Comparison of ENCODE assay signal across 36 cellular contexts in the genomic region with DNA sequence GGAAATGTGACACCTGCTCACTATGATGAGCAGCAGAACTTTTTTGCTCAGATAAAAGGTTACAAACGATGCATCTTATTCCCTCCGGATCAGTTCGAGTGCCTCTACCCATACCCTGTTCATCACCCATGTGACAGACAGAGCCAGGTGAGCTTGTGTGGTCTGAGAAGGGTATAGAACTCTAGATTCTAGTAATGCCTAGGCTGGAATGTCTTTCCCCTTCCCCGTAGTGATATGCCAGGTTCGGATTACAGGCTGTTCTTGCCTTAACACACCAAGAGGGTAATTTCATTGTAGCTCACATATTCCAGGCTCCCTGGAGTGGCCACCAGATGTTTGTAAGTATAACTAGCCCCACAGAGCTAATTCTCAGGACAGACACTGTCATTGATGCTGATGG.
"Had no signal": no experiment of that assay in that cellular context is flagged by ENCODE, and none has a peak within 500 bp of the region (broad histone marks: within the 10 kb centered on the region; RNA-seq: fewer than 3 reads in every experiment).

No MANE protein-coding gene starts in this region.

- H3K4me1 ChIP-seq: adrenal gland, body of pancreas, breast epithelium had no signal

- H3K9me3 Mint-ChIP-seq: activated B cell treated with CpG ODN at 0.5 μM for 24 hours; activated CD4-positive, alpha-beta memory T cell treated with anti-CD3 and anti-CD28 coated beads for 36 hours; activated CD4-positive, alpha-beta T cell treated with anti-CD3 and anti-CD28 coated beads, Interleukin-2, amount 10 ng/mL, durations not matched to agents 24 days and 14 days; activated CD8-positive, alpha-beta T cell treated with anti-CD3 and anti-CD28 coated beads for 36 hours; activated naive CD4-positive, alpha-beta T cell treated with anti-CD3 and anti-CD28 coated beads for 36 hours; activated naive CD4-positive, alpha-beta T cell treated with anti-CD3 and anti-CD28 coated beads, Interleukin-2, amount 50 U/mL, for 72 hours; activated naive CD8-positive, alpha-beta T cell treated with anti-CD3 and anti-CD28 coated beads, Interleukin-2, amount 10 ng/mL, durations not matched to agents 7 days and 5 days; activated T-cell treated with anti-CD3 and anti-CD28 coated beads, Interleukin-2, amount 50 U/mL, for 4 hours; activated T-cell treated with anti-CD3 and anti-CD28 coated beads, Interleukin-2, amount 50 U/mL, for 72 hours; activated T-helper 1 cell treated with anti-CD3 and anti-CD28 coated beads, Interleukin-12 subunit alpha, Interleukin-12 subunit beta, Interleukin-2, Interleukin-4 antibody, amounts not matched to agents 30 ng/mL and 10 ng/mL and 1 ng/mL, durations not matched to agents 14 hours and 24 hours and 36 hours; activated T-helper 17 cell treated with anti-CD3 and anti-CD28 coated beads, Interleukin-2, amount 50 U/mL, for 72 hours; T-helper 1 cell treated with Interleukin-12 subunit alpha and Interleukin-12 subunit beta and Interleukin-4 antibody, amounts not matched to agents 30 μg/mL and 1 μg/mL, for 36 hours; T-helper 2 cell treated with Interferon-gamma antibody and Interleukin-4, amounts not matched to agents 5 μg/mL and 100 μg/mL, for 36 hours had no signal

- H3K9me3 ChIP-seq: adrenal gland, body of pancreas, breast epithelium had no signal

- H3K36me3 ChIP-seq: breast epithelium had no signal

- H3K27me3 ChIP-seq: adrenal gland, body of pancreas, brain microvascular endothelial cell, breast epithelium had no signal

- ATAC-seq: activated CD8-positive, alpha-beta T cell treated with anti-CD3 and anti-CD28 coated beads for 36 hours; activated naive CD4-positive, alpha-beta T cell treated with anti-CD3 and anti-CD28 coated beads, Interleukin-2, amount 50 U/mL, for 72 hours; activated T-cell treated with anti-CD3 and anti-CD28 coated beads, Interleukin-2, amount 50 U/mL, for 4 hours; activated T-cell treated with anti-CD3 and anti-CD28 coated beads, Interleukin-2, amount 50 U/mL, for 72 hours; activated T-helper 17 cell treated with anti-CD3 and anti-CD28 coated beads, Interleukin-2, amount 50 U/mL, for 72 hours; body of pancreas had no signal

- DNase-seq: activated B cell treated with CpG ODN at 0.5 μM for 24 hours; activated CD4-positive, alpha-beta memory T cell treated with anti-CD3 and anti-CD28 coated beads for 36 hours; activated CD4-positive, alpha-beta T cell treated with anti-CD3 and anti-CD28 coated beads for 4 hours; activated CD4-positive, alpha-beta T cell treated with anti-CD3 and anti-CD28 coated beads, Interleukin-2, amount 10 ng/mL, durations not matched to agents 24 days and 14 days; activated CD4-positive, alpha-beta T cell treated with anti-CD3 and anti-CD28 coated beads, Interleukin-2, amount 50 U/mL, for 1 hour; activated CD4-positive, alpha-beta T cell treated with anti-CD3 and anti-CD28 coated beads, Interleukin-2, amount 50 U/mL, for 4 hours; activated CD4-positive, CD25-positive, alpha-beta regulatory T cell treated with anti-CD3 and anti-CD28 coated beads, Interleukin-2, amount 50 U/mL, for 72 hours; activated CD8-positive, alpha-beta memory T cell treated with anti-CD3 and anti-CD28 coated beads, Interleukin-2, amount 50 U/mL, for 4 hours; activated CD8-positive, alpha-beta T cell treated with anti-CD3 and anti-CD28 coated beads for 36 hours; activated effector memory CD4-positive, alpha-beta T cell treated with anti-CD3 and anti-CD28 coated beads, Interleukin-2, amount 50 U/mL, for 16 hours; activated gamma-delta T cell treated with Interleukin-2 at 50 U/mL for 16 hours; activated naive CD4-positive, alpha-beta T cell; activated naive CD4-positive, alpha-beta T cell treated with anti-CD3 and anti-CD28 coated beads for 36 hours; activated naive CD4-positive, alpha-beta T cell treated with anti-CD3 and anti-CD28 coated beads, Interleukin-2, amount 50 U/mL, for 16 hours; activated naive CD8-positive, alpha-beta T cell treated with anti-CD3 and anti-CD28 coated beads, Interleukin-2, amount 10 ng/mL, durations not matched to agents 7 days and 5 days; activated T-cell treated with anti-CD3 and anti-CD28 coated beads for 4 hours; activated T-cell treated with anti-CD3 and anti-CD28 coated beads, Interleukin-2, amount 50 U/mL, for 1 hour; activated T-cell treated with anti-CD3 and anti-CD28 coated beads, Interleukin-2, amount 50 U/mL, for 4 hours; activated T-cell treated with anti-CD3 and anti-CD28 coated beads, Interleukin-2, amount 50 U/mL, for 72 hours; adrenal gland; amniotic stem cell; aorta; body of pancreas; brain microvascular endothelial cell; central memory CD4-positive, alpha-beta T cell; T-helper 2 cell; T-helper 9 cell had no signal

- H3K4me3 Mint-ChIP-seq: activated B cell treated with CpG ODN at 0.5 μM for 24 hours; activated CD4-positive, alpha-beta memory T cell treated with anti-CD3 and anti-CD28 coated beads for 36 hours; activated CD4-positive, alpha-beta T cell treated with anti-CD3 and anti-CD28 coated beads, Interleukin-2, amount 10 ng/mL, durations not matched to agents 24 days and 14 days; activated CD8-positive, alpha-beta T cell treated with anti-CD3 and anti-CD28 coated beads for 36 hours; activated naive CD4-positive, alpha-beta T cell treated with anti-CD3 and anti-CD28 coated beads for 36 hours; activated naive CD8-positive, alpha-beta T cell treated with anti-CD3 and anti-CD28 coated beads, Interleukin-2, amount 10 ng/mL, durations not matched to agents 7 days and 5 days; activated T-cell treated with anti-CD3 and anti-CD28 coated beads, Interleukin-2, amount 50 U/mL, for 4 hours; activated T-cell treated with anti-CD3 and anti-CD28 coated beads, Interleukin-2, amount 50 U/mL, for 72 hours; activated T-helper 1 cell treated with anti-CD3 and anti-CD28 coated beads, Interleukin-12 subunit alpha, Interleukin-12 subunit beta, Interleukin-2, Interleukin-4 antibody, amounts not matched to agents 30 ng/mL and 10 ng/mL and 1 ng/mL, durations not matched to agents 14 hours and 24 hours and 36 hours; activated T-helper 17 cell treated with anti-CD3 and anti-CD28 coated beads, Interleukin-2, amount 50 U/mL, for 72 hours; T-helper 1 cell treated with Interleukin-12 subunit alpha and Interleukin-12 subunit beta and Interleukin-4 antibody, amounts not matched to agents 30 μg/mL and 1 μg/mL, for 36 hours; T-helper 2 cell treated with Interferon-gamma antibody and Interleukin-4, amounts not matched to agents 5 μg/mL and 100 μg/mL, for 36 hours had no signal

- H3K27ac ChIP-seq: adrenal gland, body of pancreas, brain microvascular endothelial cell, breast epithelium, VCaP had no signal

- H3K4me3 ChIP-seq: adrenal gland, body of pancreas, breast epithelium had no signal

- H3K27me3 Mint-ChIP-seq: activated B cell treated with CpG ODN at 0.5 μM for 24 hours; activated CD4-positive, alpha-beta memory T cell treated with anti-CD3 and anti-CD28 coated beads for 36 hours; activated CD4-positive, alpha-beta T cell treated with anti-CD3 and anti-CD28 coated beads, Interleukin-2, amount 10 ng/mL, durations not matched to agents 24 days and 14 days; activated CD8-positive, alpha-beta T cell treated with anti-CD3 and anti-CD28 coated beads for 36 hours; activated naive CD8-positive, alpha-beta T cell treated with anti-CD3 and anti-CD28 coated beads, Interleukin-2, amount 10 ng/mL, durations not matched to agents 7 days and 5 days; activated T-helper 17 cell treated with anti-CD3 and anti-CD28 coated beads, Interleukin-2, amount 50 U/mL, for 72 hours had no signal

- FAIRE-seq: astrocyte, TTC549 had no signal

- H3K27ac Mint-ChIP-seq: activated B cell treated with CpG ODN at 0.5 μM for 24 hours; activated CD4-positive, alpha-beta memory T cell treated with anti-CD3 and anti-CD28 coated beads for 36 hours; activated CD4-positive, alpha-beta T cell treated with anti-CD3 and anti-CD28 coated beads, Interleukin-2, amount 10 ng/mL, durations not matched to agents 24 days and 14 days; activated CD8-positive, alpha-beta T cell treated with anti-CD3 and anti-CD28 coated beads for 36 hours; activated naive CD4-positive, alpha-beta T cell treated with anti-CD3 and anti-CD28 coated beads for 36 hours; activated naive CD4-positive, alpha-beta T cell treated with anti-CD3 and anti-CD28 coated beads, Interleukin-2, amount 50 U/mL, for 72 hours; activated naive CD8-positive, alpha-beta T cell treated with anti-CD3 and anti-CD28 coated beads, Interleukin-2, amount 10 ng/mL, durations not matched to agents 7 days and 5 days; activated T-cell treated with anti-CD3 and anti-CD28 coated beads, Interleukin-2, amount 50 U/mL, for 72 hours; activated T-helper 1 cell treated with anti-CD3 and anti-CD28 coated beads, Interleukin-12 subunit alpha, Interleukin-12 subunit beta, Interleukin-2, Interleukin-4 antibody, amounts not matched to agents 30 ng/mL and 10 ng/mL and 1 ng/mL, durations not matched to agents 14 hours and 24 hours and 36 hours; activated T-helper 17 cell treated with anti-CD3 and anti-CD28 coated beads, Interleukin-2, amount 50 U/mL, for 72 hours; T-helper 1 cell treated with Interleukin-12 subunit alpha and Interleukin-12 subunit beta and Interleukin-4 antibody, amounts not matched to agents 30 μg/mL and 1 μg/mL, for 36 hours; T-helper 2 cell treated with Interferon-gamma antibody and Interleukin-4, amounts not matched to agents 5 μg/mL and 100 μg/mL, for 36 hours had no signal

- H3K4me1 Mint-ChIP-seq: activated T-helper 17 cell treated with anti-CD3 and anti-CD28 coated beads, Interleukin-2, amount 50 U/mL, for 72 hours had no signal
